In the genomic region with DNA sequence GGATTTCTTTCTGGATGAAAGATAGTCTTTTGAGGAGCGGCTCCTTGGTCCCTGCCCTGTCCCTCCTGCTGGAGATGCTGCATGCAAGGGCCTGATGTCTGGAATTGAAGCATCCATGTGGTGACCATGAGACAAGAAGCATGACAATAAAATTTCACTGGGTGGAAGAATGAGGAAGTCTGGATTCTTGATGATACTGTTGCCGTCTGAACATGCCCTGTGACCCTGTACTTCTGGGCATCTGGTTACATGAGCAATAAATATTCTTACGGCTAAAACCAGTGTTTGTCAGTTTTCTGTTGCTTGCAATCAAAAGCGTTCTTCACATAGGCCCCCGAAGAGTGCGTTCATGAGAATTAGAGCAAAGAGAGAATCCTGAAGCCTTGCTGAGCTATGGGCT, we compare ENCODE assay signal across 30 cellular contexts.
A peak's percentile ranks its signal among the peaks of the same experiment; 100 is the strongest.
DNase-seq lines count a peak whose midpoint lies in the region; TF ChIP-seq lines count a peak whose summit lies in the region.
"Had no signal": no experiment of that assay in that cellular context is flagged by ENCODE, and none has a peak within 500 bp of the region (broad histone marks: within the 10 kb centered on the region; RNA-seq: fewer than 3 reads in every experiment).

No MANE protein-coding gene starts in this region.

- DNase-seq in activated effector memory CD4-positive, alpha-beta T cell treated with anti-CD3 and anti-CD28 coated beads, Interleukin-2, amount 50 U/mL, for 16 hours, result peak; percentile 1
- DNase-seq in activated effector memory CD4-positive, alpha-beta T cell treated with Interleukin-2 at 50 U/mL for 16 hours, result no peak
- peak; percentile 10 for DNase-seq in NB4 (ENCODE audit: low read depth)
- peak; percentile 16 for DNase-seq in epithelial cell of prostate (ENCODE audit: low read depth, low spot score)
- DNase-seq in esophagus squamous epithelium (lab: John Stamatoyannopoulos, UW), result no peak
- no peak for DNase-seq in GM23248
- DNase-seq in NCI-H345 treated with DMSO at 0.1 percent for 48 hours (lab: John Stamatoyannopoulos, UW; ENCODE audit: unreplicated experiment), result no peak
- DNase-seq in NCI-H1694 (lab: John Stamatoyannopoulos, UW), result no peak
- DNase-seq: activated CD4-positive, alpha-beta T cell treated with anti-CD3 and anti-CD28 coated beads, Interleukin-2, amount 50 U/mL, for 1 hour; activated naive CD4-positive, alpha-beta T cell; activated T-cell treated with anti-CD3 and anti-CD28 coated beads, Interleukin-2, amount 50 U/mL, for 4 hours; AML-193; body of pancreas; CD8-positive, alpha-beta memory T cell; colonic mucosa; effector CD8-positive, alpha-beta T cell; foreskin melanocyte; left colon; naive B cell; NCI-H1417; NCI-H2081; NCI-H226; NCI-H774; occipital lobe; stimulated activated naive CD8-positive, alpha-beta T cell treated with anti-CD3 and anti-CD28 coated beads, Interleukin-15, Interleukin-2, amounts not matched to agents 100 U/mL and 50 U/mL, for 24 hours; uterus had no signal

- WGBS in esophagus squamous epithelium, 2 donors, result 46 to 49% methylated on average over 6 of the region's 6 CpGs
- WGBS in GM23248 (ENCODE audit: low coverage in 1 of 2, low lambda C conversion rate in 2 of 2, missing lambda C conversion rate in 2 of 2), 2 experiments, result 87 to 91% methylated on average over 6 of the region's 6 CpGs

- intact Hi-C loops in esophagus squamous epithelium (cut with DNase I), result no loop called here

- no peak overlapping the region for H3K4me2 ChIP-seq in GM23248 (ENCODE audit: unreplicated experiment)
- H3K4me2 ChIP-seq: hepatocyte had no signal

- H3K9me2 ChIP-seq in GM23248 (ENCODE audit: insufficient read depth), result no peaks in the 10 kb centered on the region

- H3K4me3 ChIP-seq in NB4 (ENCODE audit: low read depth, low read length), result no peak overlapping the region
- H3K4me3 ChIP-seq in esophagus squamous epithelium, result no peak overlapping the region
- no peak overlapping the region for H3K4me3 ChIP-seq in GM23248
- H3K4me3 ChIP-seq: body of pancreas, colonic mucosa, hepatocyte, skin epidermis, thoracic aorta, uterus had no signal

- TF ChIP-seq CTCF in NB4 (IDR thresholded peaks at IDR 0.05; ENCODE audit: low read depth, low read length), result no peak
- TF ChIP-seq CTCF in esophagus squamous epithelium (IDR thresholded peaks at IDR 0.05), result no peak

- no peak overlapping the region for H3K9ac ChIP-seq in GM23248

- H3K36me3 ChIP-seq in esophagus squamous epithelium, result no peaks in the 10 kb centered on the region
- H3K36me3 ChIP-seq in GM23248 (ENCODE audit: low read depth), result no peaks in the 10 kb centered on the region
- H3K36me3 ChIP-seq: colonic mucosa, thoracic aorta, uterus had no signal

- no peak overlapping the region for H3K27ac ChIP-seq in epithelial cell of prostate
- H3K27ac ChIP-seq in esophagus squamous epithelium, result no peak overlapping the region
- H3K27ac ChIP-seq in GM23248, result no peak overlapping the region
- H3K27ac ChIP-seq: colonic mucosa, hepatocyte, HL-60, skin epidermis, thoracic aorta, uterus had no signal

- H2AFZ ChIP-seq in GM23248, result no peak overlapping the region
- H2AFZ ChIP-seq: hepatocyte had no signal

- H4K20me1 ChIP-seq in GM23248 (ENCODE audit: insufficient read depth), result no peaks in the 10 kb centered on the region

- H3K9me3 ChIP-seq in esophagus squamous epithelium (no peaks in the 10 kb centered on the region), GM23248 (ENCODE audit: low read depth) (no peaks in the 10 kb centered on the region)
- H3K9me3 ChIP-seq: body of pancreas, colonic mucosa, thoracic aorta, uterus had no signal

- in situ Hi-C loops in GM23248 (cut with MboI), result no loop called here

- no peaks in the 10 kb centered on the region for H3K79me2 ChIP-seq in GM23248 (ENCODE audit: insufficient read depth)
- H3K79me2 ChIP-seq: hepatocyte had no signal

- H3K27me3 ChIP-seq in esophagus squamous epithelium (peaks cover 0 to 9% (median 0%) of the 10 kb centered on the region in 4 donors), GM23248 (replicated peaks; ENCODE audit: insufficient read depth) (peaks cover 13% of the 10 kb centered on the region; the same call in 1 of the 2 replicates)
- H3K27me3 ChIP-seq: body of pancreas, colonic mucosa, uterus had no signal

- TF ChIP-seq POLR2A in NB4 (IDR thresholded peaks at IDR 0.05; ENCODE audit: extremely low read depth, insufficient read length), result no peak
- no peak for TF ChIP-seq POLR2A in esophagus squamous epithelium (IDR thresholded peaks at IDR 0.05)

- no peaks in the 10 kb centered on the region for H3F3A ChIP-seq in GM23248 (ENCODE audit: insufficient read depth)

- H3K4me1 ChIP-seq in esophagus squamous epithelium (no peaks in the 10 kb centered on the region), GM23248 (ENCODE audit: insufficient read depth) (peaks cover 11% of the 10 kb centered on the region)
- H3K4me1 ChIP-seq: colonic mucosa, uterus had no signal

Comparison
In these comparisons a context has a peak if more than half of its experiments do, and no peak if none do; other contexts are left out.
1. DNase-seq: peak in activated effector memory CD4-positive, alpha-beta T cell treated with anti-CD3 and anti-CD28 coated beads, Interleukin-2, amount 50 U/mL, for 16 hours (single experiment), NB4 (single experiment) and epithelial cell of prostate (single experiment); none in activated effector memory CD4-positive, alpha-beta T cell treated with Interleukin-2 at 50 U/mL for 16 hours (single experiment), esophagus squamous epithelium (single experiment), GM23248 (single experiment), NCI-H345 treated with DMSO at 0.1 percent for 48 hours (single experiment) and NCI-H1694 (single experiment).